Comparison of ENCODE assay signal across 23 cellular contexts in the genomic region with DNA sequence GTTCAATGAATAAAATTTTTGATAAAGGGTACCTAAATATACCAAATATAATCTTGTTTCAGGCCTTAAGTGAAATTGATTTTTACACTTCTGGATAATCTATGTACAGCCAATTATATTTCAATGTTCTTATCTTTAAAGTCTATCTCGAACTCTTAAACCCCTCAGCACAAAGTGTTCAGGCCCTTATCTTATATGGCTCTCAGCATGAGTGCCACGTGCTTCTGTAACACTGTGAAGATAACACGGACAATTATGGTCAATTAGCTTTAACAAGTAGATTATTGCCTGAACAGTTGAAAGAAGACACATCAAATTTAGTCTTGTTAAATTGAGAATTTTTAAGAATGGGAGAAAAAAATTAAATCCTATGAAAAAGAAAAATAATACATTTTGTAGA.
"Had no signal": no experiment of that assay in that cellular context is flagged by ENCODE, and none has a peak within 500 bp of the region (broad histone marks: within the 10 kb centered on the region; RNA-seq: fewer than 3 reads in every experiment).

No MANE protein-coding gene starts in this region.

- H3K4me2 ChIP-seq: neural progenitor cell had no signal

- H3K4me1 ChIP-seq: gastroesophageal sphincter, heart left ventricle, left lung, neural progenitor cell, prostate gland, right atrium auricular region, testis, tibial artery had no signal

- H3K27ac ChIP-seq: gastroesophageal sphincter, neural progenitor cell, prostate gland, right atrium auricular region, testis, tibial artery had no signal

- ATAC-seq: effector memory CD8-positive, alpha-beta T cell; gastroesophageal sphincter; heart left ventricle; left cardiac atrium; left lung; naive thymus-derived CD4-positive, alpha-beta T cell; sciatic nerve; stimulated activated memory B cell treated with anti-CD40 and anti-IgM and Interleukin-4, amounts not matched to agents 10 μg/mL and 1 μg/mL and 100 μg/mL, for 72 hours; stimulated activated naive CD8-positive, alpha-beta T cell treated with anti-CD3 and anti-CD28 coated beads, Interleukin-15, Interleukin-2, amounts not matched to agents 100 U/mL and 50 U/mL, for 24 hours had no signal

- FAIRE-seq: endometrium, islet of Langerhans had no signal

- H3K36me3 ChIP-seq: gastroesophageal sphincter, heart left ventricle, left lung, neural progenitor cell, prostate gland, right atrium auricular region, tibial artery had no signal

- H3K9me3 ChIP-seq: gastroesophageal sphincter, prostate gland, right atrium auricular region, testis had no signal

- H3K4me3 ChIP-seq: gastroesophageal sphincter, heart left ventricle, left lung, neural progenitor cell, prostate gland, right atrium auricular region, testis, tibial artery had no signal

- DNase-seq: cortex of kidney; effector memory CD8-positive, alpha-beta T cell; foreskin fibroblast; heart left ventricle; hippocampal formation; left cardiac atrium; left lung; mesenchymal stem cell; midbrain; naive thymus-derived CD4-positive, alpha-beta T cell; stimulated activated CD4-positive, alpha-beta T cell treated with anti-CD3 and anti-CD28 coated beads, Interleukin-4, amount 100 ng/mL, for 4 hours; stimulated activated naive CD8-positive, alpha-beta T cell treated with anti-CD3 and anti-CD28 coated beads, Interleukin-15, Interleukin-2, amounts not matched to agents 100 U/mL and 50 U/mL, for 24 hours; substantia nigra; testis; tibial artery had no signal

- H3K27me3 ChIP-seq: gastroesophageal sphincter, heart left ventricle, left lung, neural progenitor cell, right atrium auricular region, testis had no signal

- H2AFZ ChIP-seq: neural progenitor cell had no signal

- H3K9ac ChIP-seq: neural progenitor cell had no signal
